ENCODE assay signal across 1 cellular context in genomic region chr9:83980395-83981125, GRCh38.
A peak's percentile ranks its signal among the peaks of the same experiment; 100 is the strongest.
TF ChIP-seq lines count a peak whose summit lies in the region.

Gene RMI1 (plus strand): TSS chr9:83980805. CDS start chr9:84000987, 20,182 bp downstream.

TF ChIP-seq in HepG2, 621 proteins besides CTCF, POLR2A, EP300 and RAD21 (continued from another document):
- TF ChIP-seq, protein P1, sequence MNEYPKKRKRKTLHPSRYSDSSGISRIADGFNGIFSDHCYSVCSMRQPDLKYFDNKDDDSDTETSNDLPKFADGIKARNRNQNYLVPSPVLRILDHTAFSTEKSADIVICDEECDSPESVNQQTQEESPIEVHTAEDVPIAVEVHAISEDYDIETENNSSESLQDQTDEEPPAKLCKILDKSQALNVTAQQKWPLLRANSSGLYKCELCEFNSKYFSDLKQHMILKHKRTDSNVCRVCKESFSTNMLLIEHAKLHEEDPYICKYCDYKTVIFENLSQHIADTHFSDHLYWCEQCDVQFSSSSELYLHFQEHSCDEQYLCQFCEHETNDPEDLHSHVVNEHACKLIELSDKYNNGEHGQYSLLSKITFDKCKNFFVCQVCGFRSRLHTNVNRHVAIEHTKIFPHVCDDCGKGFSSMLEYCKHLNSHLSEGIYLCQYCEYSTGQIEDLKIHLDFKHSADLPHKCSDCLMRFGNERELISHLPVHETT (CRISPR knock-in tag; conservative IDR thresholded peaks at IDR 0.05), result 0 out of 2 replicates have a peak, but pooled peaks have one; percentile 49
- TF ChIP-seq, protein P2, sequence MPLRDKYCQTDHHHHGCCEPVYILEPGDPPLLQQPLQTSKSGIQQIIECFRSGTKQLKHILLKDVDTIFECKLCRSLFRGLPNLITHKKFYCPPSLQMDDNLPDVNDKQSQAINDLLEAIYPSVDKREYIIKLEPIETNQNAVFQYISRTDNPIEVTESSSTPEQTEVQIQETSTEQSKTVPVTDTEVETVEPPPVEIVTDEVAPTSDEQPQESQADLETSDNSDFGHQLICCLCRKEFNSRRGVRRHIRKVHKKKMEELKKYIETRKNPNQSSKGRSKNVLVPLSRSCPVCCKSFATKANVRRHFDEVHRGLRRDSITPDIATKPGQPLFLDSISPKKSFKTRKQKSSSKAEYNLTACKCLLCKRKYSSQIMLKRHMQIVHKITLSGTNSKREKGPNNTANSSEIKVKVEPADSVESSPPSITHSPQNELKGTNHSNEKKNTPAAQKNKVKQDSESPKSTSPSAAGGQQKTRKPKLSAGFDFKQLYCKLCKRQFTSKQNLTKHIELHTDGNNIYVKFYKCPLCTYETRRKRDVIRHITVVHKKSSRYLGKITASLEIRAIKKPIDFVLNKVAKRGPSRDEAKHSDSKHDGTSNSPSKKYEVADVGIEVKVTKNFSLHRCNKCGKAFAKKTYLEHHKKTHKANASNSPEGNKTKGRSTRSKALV (CRISPR knock-in tag; IDR thresholded peaks at IDR 0.05), result peak; percentile 54
- TF ChIP-seq ZSCAN30 (CRISPR knock-in tag; IDR thresholded peaks at IDR 0.05) (peak; percentile 37; the same call in 1 of the 2 replicates), ZNF772 (CRISPR knock-in tag; IDR thresholded peaks at IDR 0.05) (no peak), KDM6A (CRISPR knock-in tag; IDR thresholded peaks at IDR 0.05; ENCODE audit: low read depth) (0 out of 2 replicates have a peak, but pooled peaks have one; percentile 27), SALL1 (CRISPR knock-in tag; IDR thresholded peaks at IDR 0.05) (peak; percentile 78), SCMH1 (CRISPR knock-in tag; IDR thresholded peaks at IDR 0.05; ENCODE audit: borderline replicate concordance) (no peak), ZFP91 (CRISPR knock-in tag; IDR thresholded peaks at IDR 0.05; ENCODE audit: borderline replicate concordance) (peak; percentile 67; the same call in 1 of the 2 replicates), JUND (CRISPR knock-in tag; IDR thresholded peaks at IDR 0.05) (0 out of 2 replicates have a peak, but pooled peaks have one; percentile 42), POLR2AphosphoS5 (IDR thresholded peaks at IDR 0.05; ENCODE audit: low read depth, low read length) (peak; percentile 92), ZNF30 (CRISPR knock-in tag; IDR thresholded peaks at IDR 0.05) (0 out of 2 replicates have a peak, but pooled peaks have one; percentile 59), IRX3 (CRISPR knock-in tag; IDR thresholded peaks at IDR 0.05; ENCODE audit: borderline replicate concordance, low read depth) (0 out of 2 replicates have a peak, but pooled peaks have one; percentile 5), HDAC2 (CRISPR knock-in tag; IDR thresholded peaks at IDR 0.05) (peak; percentile 64), ATF2 (CRISPR knock-in tag; IDR thresholded peaks at IDR 0.05) (peak; percentile 43), SMAD9 (CRISPR knock-in tag; IDR thresholded peaks at IDR 0.05) (no peak), SIN3A (IDR thresholded peaks at IDR 0.05; ENCODE audit: borderline replicate concordance, low read depth, low read length) (peak; percentile 65; the same call in 1 of the 2 replicates), ZNF776 (CRISPR knock-in tag; IDR thresholded peaks at IDR 0.05) (peak; percentile 77)
- TF ChIP-seq, protein P3, sequence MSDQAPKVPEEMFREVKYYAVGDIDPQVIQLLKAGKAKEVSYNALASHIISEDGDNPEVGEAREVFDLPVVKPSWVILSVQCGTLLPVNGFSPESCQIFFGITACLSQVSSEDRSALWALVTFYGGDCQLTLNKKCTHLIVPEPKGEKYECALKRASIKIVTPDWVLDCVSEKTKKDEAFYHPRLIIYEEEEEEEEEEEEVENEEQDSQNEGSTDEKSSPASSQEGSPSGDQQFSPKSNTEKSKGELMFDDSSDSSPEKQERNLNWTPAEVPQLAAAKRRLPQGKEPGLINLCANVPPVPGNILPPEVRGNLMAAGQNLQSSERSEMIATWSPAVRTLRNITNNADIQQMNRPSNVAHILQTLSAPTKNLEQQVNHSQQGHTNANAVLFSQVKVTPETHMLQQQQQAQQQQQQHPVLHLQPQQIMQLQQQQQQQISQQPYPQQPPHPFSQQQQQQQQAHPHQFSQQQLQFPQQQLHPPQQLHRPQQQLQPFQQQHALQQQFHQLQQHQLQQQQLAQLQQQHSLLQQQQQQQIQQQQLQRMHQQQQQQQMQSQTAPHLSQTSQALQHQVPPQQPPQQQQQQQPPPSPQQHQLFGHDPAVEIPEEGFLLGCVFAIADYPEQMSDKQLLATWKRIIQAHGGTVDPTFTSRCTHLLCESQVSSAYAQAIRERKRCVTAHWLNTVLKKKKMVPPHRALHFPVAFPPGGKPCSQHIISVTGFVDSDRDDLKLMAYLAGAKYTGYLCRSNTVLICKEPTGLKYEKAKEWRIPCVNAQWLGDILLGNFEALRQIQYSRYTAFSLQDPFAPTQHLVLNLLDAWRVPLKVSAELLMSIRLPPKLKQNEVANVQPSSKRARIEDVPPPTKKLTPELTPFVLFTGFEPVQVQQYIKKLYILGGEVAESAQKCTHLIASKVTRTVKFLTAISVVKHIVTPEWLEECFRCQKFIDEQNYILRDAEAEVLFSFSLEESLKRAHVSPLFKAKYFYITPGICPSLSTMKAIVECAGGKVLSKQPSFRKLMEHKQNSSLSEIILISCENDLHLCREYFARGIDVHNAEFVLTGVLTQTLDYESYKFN (CRISPR knock-in tag; conservative IDR thresholded peaks at IDR 0.05), result peak; percentile 49
- TF ChIP-seq, protein P4, sequence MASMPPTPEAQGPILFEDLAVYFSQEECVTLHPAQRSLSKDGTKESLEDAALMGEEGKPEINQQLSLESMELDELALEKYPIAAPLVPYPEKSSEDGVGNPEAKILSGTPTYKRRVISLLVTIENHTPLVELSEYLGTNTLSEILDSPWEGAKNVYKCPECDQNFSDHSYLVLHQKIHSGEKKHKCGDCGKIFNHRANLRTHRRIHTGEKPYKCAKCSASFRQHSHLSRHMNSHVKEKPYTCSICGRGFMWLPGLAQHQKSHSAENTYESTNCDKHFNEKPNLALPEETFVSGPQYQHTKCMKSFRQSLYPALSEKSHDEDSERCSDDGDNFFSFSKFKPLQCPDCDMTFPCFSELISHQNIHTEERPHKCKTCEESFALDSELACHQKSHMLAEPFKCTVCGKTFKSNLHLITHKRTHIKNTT (CRISPR knock-in tag; IDR thresholded peaks at IDR 0.05), result no peak
- TF ChIP-seq, protein P5, sequence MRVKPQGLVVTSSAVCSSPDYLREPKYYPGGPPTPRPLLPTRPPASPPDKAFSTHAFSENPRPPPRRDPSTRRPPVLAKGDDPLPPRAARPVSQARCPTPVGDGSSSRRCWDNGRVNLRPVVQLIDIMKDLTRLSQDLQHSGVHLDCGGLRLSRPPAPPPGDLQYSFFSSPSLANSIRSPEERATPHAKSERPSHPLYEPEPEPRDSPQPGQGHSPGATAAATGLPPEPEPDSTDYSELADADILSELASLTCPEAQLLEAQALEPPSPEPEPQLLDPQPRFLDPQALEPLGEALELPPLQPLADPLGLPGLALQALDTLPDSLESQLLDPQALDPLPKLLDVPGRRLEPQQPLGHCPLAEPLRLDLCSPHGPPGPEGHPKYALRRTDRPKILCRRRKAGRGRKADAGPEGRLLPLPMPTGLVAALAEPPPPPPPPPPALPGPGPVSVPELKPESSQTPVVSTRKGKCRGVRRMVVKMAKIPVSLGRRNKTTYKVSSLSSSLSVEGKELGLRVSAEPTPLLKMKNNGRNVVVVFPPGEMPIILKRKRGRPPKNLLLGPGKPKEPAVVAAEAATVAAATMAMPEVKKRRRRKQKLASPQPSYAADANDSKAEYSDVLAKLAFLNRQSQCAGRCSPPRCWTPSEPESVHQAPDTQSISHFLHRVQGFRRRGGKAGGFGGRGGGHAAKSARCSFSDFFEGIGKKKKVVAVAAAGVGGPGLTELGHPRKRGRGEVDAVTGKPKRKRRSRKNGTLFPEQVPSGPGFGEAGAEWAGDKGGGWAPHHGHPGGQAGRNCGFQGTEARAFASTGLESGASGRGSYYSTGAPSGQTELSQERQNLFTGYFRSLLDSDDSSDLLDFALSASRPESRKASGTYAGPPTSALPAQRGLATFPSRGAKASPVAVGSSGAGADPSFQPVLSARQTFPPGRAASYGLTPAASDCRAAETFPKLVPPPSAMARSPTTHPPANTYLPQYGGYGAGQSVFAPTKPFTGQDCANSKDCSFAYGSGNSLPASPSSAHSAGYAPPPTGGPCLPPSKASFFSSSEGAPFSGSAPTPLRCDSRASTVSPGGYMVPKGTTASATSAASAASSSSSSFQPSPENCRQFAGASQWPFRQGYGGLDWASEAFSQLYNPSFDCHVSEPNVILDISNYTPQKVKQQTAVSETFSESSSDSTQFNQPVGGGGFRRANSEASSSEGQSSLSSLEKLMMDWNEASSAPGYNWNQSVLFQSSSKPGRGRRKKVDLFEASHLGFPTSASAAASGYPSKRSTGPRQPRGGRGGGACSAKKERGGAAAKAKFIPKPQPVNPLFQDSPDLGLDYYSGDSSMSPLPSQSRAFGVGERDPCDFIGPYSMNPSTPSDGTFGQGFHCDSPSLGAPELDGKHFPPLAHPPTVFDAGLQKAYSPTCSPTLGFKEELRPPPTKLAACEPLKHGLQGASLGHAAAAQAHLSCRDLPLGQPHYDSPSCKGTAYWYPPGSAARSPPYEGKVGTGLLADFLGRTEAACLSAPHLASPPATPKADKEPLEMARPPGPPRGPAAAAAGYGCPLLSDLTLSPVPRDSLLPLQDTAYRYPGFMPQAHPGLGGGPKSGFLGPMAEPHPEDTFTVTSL (CRISPR knock-in tag; IDR thresholded peaks at IDR 0.05; ENCODE audit: borderline replicate concordance), result peak; percentile 54
